ENCODE assay signal across 29 cellular contexts in genomic region chr16:81790277-81790676, GRCh38.
"Had no signal": no experiment of that assay in that cellular context is flagged by ENCODE, and none has a peak within 500 bp of the region (broad histone marks: within the 10 kb centered on the region; RNA-seq: fewer than 3 reads in every experiment).

No MANE protein-coding gene starts in this region.

- H3K27ac Mint-ChIP-seq: activated naive CD8-positive, alpha-beta T cell treated with anti-CD3 and anti-CD28 coated beads, Interleukin-2, amount 50 U/mL, for 24 hours; activated T-helper 1 cell treated with anti-CD3 and anti-CD28 coated beads, Interleukin-12 subunit alpha, Interleukin-12 subunit beta, Interleukin-2, Interleukin-4 antibody, amounts not matched to agents 30 ng/mL and 10 ng/mL and 1 ng/mL, durations not matched to agents 14 hours and 24 hours and 36 hours; mesothelial cell of epicardium; naive thymus-derived CD4-positive, alpha-beta T cell; stimulated activated naive CD8-positive, alpha-beta T cell treated with anti-CD3 and anti-CD28 coated beads, Interleukin-15, amount 100 ng/mL, for 72 hours had no signal

- H3K27ac ChIP-seq: vagina, VCaP had no signal

- H3K9me3 Mint-ChIP-seq: activated naive CD8-positive, alpha-beta T cell treated with anti-CD3 and anti-CD28 coated beads, Interleukin-2, amount 50 U/mL, for 24 hours; activated T-helper 1 cell treated with anti-CD3 and anti-CD28 coated beads, Interleukin-12 subunit alpha, Interleukin-12 subunit beta, Interleukin-2, Interleukin-4 antibody, amounts not matched to agents 30 ng/mL and 10 ng/mL and 1 ng/mL, durations not matched to agents 14 hours and 24 hours and 36 hours; mesothelial cell of epicardium; naive thymus-derived CD4-positive, alpha-beta T cell; stimulated activated naive CD8-positive, alpha-beta T cell treated with anti-CD3 and anti-CD28 coated beads, Interleukin-15, amount 100 ng/mL, for 72 hours; type B pancreatic cell had no signal

- H3K4me3 Mint-ChIP-seq: activated naive CD8-positive, alpha-beta T cell treated with anti-CD3 and anti-CD28 coated beads, Interleukin-2, amount 50 U/mL, for 24 hours; activated T-helper 1 cell treated with anti-CD3 and anti-CD28 coated beads, Interleukin-12 subunit alpha, Interleukin-12 subunit beta, Interleukin-2, Interleukin-4 antibody, amounts not matched to agents 30 ng/mL and 10 ng/mL and 1 ng/mL, durations not matched to agents 14 hours and 24 hours and 36 hours; mesothelial cell of epicardium; naive thymus-derived CD4-positive, alpha-beta T cell; stimulated activated naive CD8-positive, alpha-beta T cell treated with anti-CD3 and anti-CD28 coated beads, Interleukin-15, amount 100 ng/mL, for 72 hours; type B pancreatic cell had no signal

- H3K27me3 ChIP-seq: vagina had no signal

- DNase-seq: activated CD4-positive, alpha-beta T cell treated with anti-CD3 and anti-CD28 coated beads for 48 hours; activated CD4-positive, alpha-beta T cell treated with anti-CD3 and anti-CD28 coated beads, Interleukin-2, amount 50 U/mL, for 48 hours; activated CD8-positive, alpha-beta memory T cell treated with anti-CD3 and anti-CD28 coated beads, Interleukin-2, amount 50 U/mL, for 4 hours; activated effector memory CD4-positive, alpha-beta T cell treated with anti-CD3 and anti-CD28 coated beads, Interleukin-2, amount 50 U/mL, for 16 hours; activated naive CD4-positive, alpha-beta T cell treated with anti-CD3 and anti-CD28 coated beads, Interleukin-2, amount 50 U/mL, for 16 hours; activated naive CD8-positive, alpha-beta T cell treated with anti-CD3 and anti-CD28 coated beads, Interleukin-2, amount 50 U/mL, for 24 hours; activated T-cell treated with anti-CD3 and anti-CD28 coated beads, Interleukin-2, amount 50 U/mL, for 1 hour; amygdala; caudate nucleus; head of caudate nucleus; hippocampal formation; kidney; left colon; mammary epithelial cell; naive thymus-derived CD4-positive, alpha-beta T cell; posterior cingulate gyrus; right cardiac atrium; stimulated activated CD4-positive, alpha-beta T cell treated with anti-CD3 and anti-CD28 coated beads, Interleukin-4, amount 100 ng/mL, for 1 hour; stimulated activated naive CD8-positive, alpha-beta T cell treated with anti-CD3 and anti-CD28 coated beads, Interleukin-15, amount 100 ng/mL, for 72 hours; substantia nigra; T-helper 9 cell had no signal

- H3K36me3 ChIP-seq: vagina had no signal

- H3K4me1 Mint-ChIP-seq: stimulated activated naive CD8-positive, alpha-beta T cell treated with anti-CD3 and anti-CD28 coated beads, Interleukin-15, amount 100 ng/mL, for 72 hours had no signal

- FAIRE-seq: kidney, TTC549 had no signal

- H3K9me3 ChIP-seq: vagina had no signal

- H3K4me1 ChIP-seq: vagina had no signal

- H3K4me3 ChIP-seq: vagina had no signal

- ATAC-seq: activated CD4-positive, CD25-positive, alpha-beta regulatory T cell treated with anti-CD3 and anti-CD28 coated beads, Interleukin-2, amount 50 U/mL, for 24 hours; activated naive CD8-positive, alpha-beta T cell treated with anti-CD3 and anti-CD28 coated beads, Interleukin-2, amount 50 U/mL, for 24 hours; esophagus mucosa; left colon; naive thymus-derived CD4-positive, alpha-beta T cell; right cardiac atrium; stimulated activated naive CD8-positive, alpha-beta T cell treated with anti-CD3 and anti-CD28 coated beads, Interleukin-15, amount 100 ng/mL, for 72 hours had no signal

- H3K36me3 Mint-ChIP-seq: mesothelial cell of epicardium; naive thymus-derived CD4-positive, alpha-beta T cell had no signal
